ENCODE assay signal across 8 cellular contexts in genomic region chr1:120557597-120558302, GRCh38.
A peak's percentile ranks its signal among the peaks of the same experiment; 100 is the strongest.
DNase-seq lines count a peak whose midpoint lies in the region; ATAC-seq and TF ChIP-seq lines count a peak whose summit lies in the region.
"Not testable (repeated sequence)": the region's sequence is repeated elsewhere in the genome, so short reads cannot be mapped to it uniquely, and the experiment has no call there.

No MANE protein-coding gene starts in this region.

- H3K27me3 ChIP-seq in CD4-positive, CD25-positive, alpha-beta regulatory T cell (ENCODE audit: control insufficient read depth, insufficient read depth, low read length); WERI-Rb-1 (ENCODE audit: insufficient read depth, low read depth, severe bottlenecking); cardiac muscle cell; mucosa of rectum (ENCODE audit: control insufficient read depth in 2 of 2, insufficient read depth in 2 of 2, low read length in 2 of 2): not testable (repeated sequence)

- not testable (repeated sequence) for H3K9ac ChIP-seq in mucosa of rectum (ENCODE audit: low read depth in 1 of 2, low read length in 2 of 2)

- H3K36me3 ChIP-seq in CD4-positive, CD25-positive, alpha-beta regulatory T cell (ENCODE audit: control insufficient read depth, insufficient read depth, low read length); WERI-Rb-1; cardiac muscle cell; mucosa of rectum (ENCODE audit: control insufficient read depth in 2 of 2, insufficient read depth in 2 of 2, low read length in 2 of 2): not testable (repeated sequence)

- not testable (repeated sequence) for TF ChIP-seq CTCF in WERI-Rb-1 (IDR thresholded peaks at IDR 0.05; ENCODE audit: low read depth, low read length); cardiac fibroblast (IDR thresholded peaks at IDR 0.05; ENCODE audit: low read depth, low read length); cardiac muscle cell (IDR thresholded peaks at IDR 0.05; ENCODE audit: low read depth, low read length)

- H3K36me3 Mint-ChIP-seq in CD4-positive, CD25-positive, alpha-beta regulatory T cell; IgD-negative memory B cell; stimulated activated effector memory CD8-positive, alpha-beta T cell treated with anti-CD3 and anti-CD28 coated beads, Interleukin-12 subunit alpha, Interleukin-12 subunit beta, amount 100 ng/mL, for 72 hours: not testable (repeated sequence)

- H3K4me3 ChIP-seq in CD4-positive, CD25-positive, alpha-beta regulatory T cell (ENCODE audit: low read depth, low read length) = peak overlapping the region; percentile 80
- H3K4me3 ChIP-seq in WERI-Rb-1 (ENCODE audit: low read depth, low read length) (peak overlapping the region; percentile 34), cardiac fibroblast (replicated peaks in 1 of 2; ENCODE audit: low read depth in 2 of 2, low read length in 2 of 2) (peak overlapping the region; percentile 52 to 61), cardiac muscle cell (peak overlapping the region; percentile 38), mucosa of rectum (ENCODE audit: low read length in 2 of 2) (peak overlapping the region; percentile 70 to 76)

- not testable (repeated sequence) for H3K27me3 Mint-ChIP-seq in CD4-positive, CD25-positive, alpha-beta regulatory T cell; IgD-negative memory B cell

- not testable (repeated sequence) for H3K9me3 Mint-ChIP-seq in CD4-positive, CD25-positive, alpha-beta regulatory T cell; IgD-negative memory B cell; stimulated activated effector memory CD8-positive, alpha-beta T cell treated with anti-CD3 and anti-CD28 coated beads, Interleukin-12 subunit alpha, Interleukin-12 subunit beta, amount 100 ng/mL, for 72 hours

- ATAC-seq in CD4-positive, CD25-positive, alpha-beta regulatory T cell (ENCODE audit: low read depth in 2 of 2) = not testable (repeated sequence)
- ATAC-seq in GM21529 (IDR thresholded peaks at IDR 0.05; ENCODE audit: unreplicated experiment) = peak; percentile 4
- ATAC-seq in stimulated activated effector memory CD8-positive, alpha-beta T cell treated with anti-CD3 and anti-CD28 coated beads, Interleukin-12 subunit alpha, Interleukin-12 subunit beta, amount 100 ng/mL, for 72 hours = peak; percentile 6

- peak overlapping the region in 3 of 4 donors; percentile 58 to 85 (median 82) for H3K4me3 Mint-ChIP-seq in CD4-positive, CD25-positive, alpha-beta regulatory T cell
- peak overlapping the region in 3 of 4 donors; percentile 78 to 90 (median 89) for H3K4me3 Mint-ChIP-seq in IgD-negative memory B cell
- H3K4me3 Mint-ChIP-seq in stimulated activated effector memory CD8-positive, alpha-beta T cell treated with anti-CD3 and anti-CD28 coated beads, Interleukin-12 subunit alpha, Interleukin-12 subunit beta, amount 100 ng/mL, for 72 hours = peak overlapping the region; percentile 70

- not testable (repeated sequence) for H3K9me3 ChIP-seq in CD4-positive, CD25-positive, alpha-beta regulatory T cell (ENCODE audit: control insufficient read depth in 2 of 2, low read length in 2 of 2); WERI-Rb-1 (ENCODE audit: severe bottlenecking); cardiac muscle cell (ENCODE audit: low read depth); mucosa of rectum (ENCODE audit: control insufficient read depth in 2 of 2, low read length in 2 of 2)

- peaks cover 0 to 14% (median 4%) of the 10 kb centered on the region in 4 donors for H3K4me1 Mint-ChIP-seq in CD4-positive, CD25-positive, alpha-beta regulatory T cell
- not testable (repeated sequence) for H3K4me1 Mint-ChIP-seq in IgD-negative memory B cell; stimulated activated effector memory CD8-positive, alpha-beta T cell treated with anti-CD3 and anti-CD28 coated beads, Interleukin-12 subunit alpha, Interleukin-12 subunit beta, amount 100 ng/mL, for 72 hours

- peak overlapping the region; percentile 14 for H3K27ac ChIP-seq in CD4-positive, CD25-positive, alpha-beta regulatory T cell (ENCODE audit: insufficient read depth, low read length, poor library complexity, severe bottlenecking)
- H3K27ac ChIP-seq in WERI-Rb-1, cardiac muscle cell: not testable (repeated sequence)
- H3K27ac ChIP-seq in mucosa of rectum (ENCODE audit: low read depth in 2 of 2, low read length in 2 of 2) = peak overlapping the region in 1 of 2 donors; percentile 15

- H3K27ac Mint-ChIP-seq in CD4-positive, CD25-positive, alpha-beta regulatory T cell; IgD-negative memory B cell; stimulated activated effector memory CD8-positive, alpha-beta T cell treated with anti-CD3 and anti-CD28 coated beads, Interleukin-12 subunit alpha, Interleukin-12 subunit beta, amount 100 ng/mL, for 72 hours: not testable (repeated sequence)

- peak in 1 of 3 donors; percentile 19 for DNase-seq in CD4-positive, CD25-positive, alpha-beta regulatory T cell
- DNase-seq in WERI-Rb-1 = not testable (repeated sequence)
- DNase-seq in cardiac fibroblast (ENCODE audit: low read depth in 2 of 2) (peak in 1 of 2 donors; percentile 19), cardiac muscle cell (ENCODE audit: low read depth in 1 of 2, low spot score in 1 of 2) (peak in 1 of 2 donors; percentile 8)
- DNase-seq in stimulated activated effector memory CD8-positive, alpha-beta T cell treated with anti-CD3 and anti-CD28 coated beads, Interleukin-12 subunit alpha, Interleukin-12 subunit beta, amount 100 ng/mL, for 72 hours (ENCODE audit: low spot score in 2 of 2) = peak in 1 of 2 donors; percentile 52

- not testable (repeated sequence) for H3K4me1 ChIP-seq in CD4-positive, CD25-positive, alpha-beta regulatory T cell (ENCODE audit: control insufficient read depth, insufficient read depth, low read length, poor library complexity, severe bottlenecking); cardiac muscle cell (ENCODE audit: low read depth); mucosa of rectum (ENCODE audit: control insufficient read depth in 2 of 2, insufficient read depth in 2 of 2, low read length in 2 of 2)
